Comparison of ENCODE assay signal across 1 cellular context in the genomic region with DNA sequence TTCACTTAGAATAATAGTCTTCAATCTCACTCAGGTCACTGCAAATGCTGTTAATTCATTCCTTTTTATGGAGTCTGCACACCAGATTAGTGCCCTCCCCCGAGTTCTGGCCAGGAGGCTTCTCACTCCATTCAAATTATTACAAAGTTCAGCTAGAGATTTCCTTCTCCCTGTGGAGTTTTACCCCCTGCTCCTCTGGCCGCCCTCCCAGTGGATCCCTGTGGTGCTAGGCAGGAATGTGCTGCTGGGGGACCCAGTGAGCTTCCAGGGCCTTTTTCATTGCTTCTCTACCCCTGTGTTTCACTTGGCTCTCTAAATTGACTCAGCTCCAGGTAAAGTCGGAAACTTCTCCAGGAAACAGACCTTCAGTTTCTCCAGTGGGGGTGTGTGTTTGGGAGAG.
TF ChIP-seq lines count a peak whose summit lies in the region.

No MANE protein-coding gene starts in this region.

TF ChIP-seq in H1, 55 proteins besides CTCF, POLR2A, EP300 and RAD21:
- TF ChIP-seq CHD7 (IDR thresholded peaks at IDR 0.05; ENCODE audit: insufficient replicate concordance, low read length) = no peak
- TF ChIP-seq SRF (IDR thresholded peaks at IDR 0.05; ENCODE audit: low read depth, low read length) = no peak
- no peak for TF ChIP-seq PHF8 (conservative IDR thresholded peaks at IDR 0.05; ENCODE audit: low read depth, low read length)
- no peak for TF ChIP-seq RFX5 (IDR thresholded peaks at IDR 0.05; ENCODE audit: borderline replicate concordance, low read depth, low read length)
- TF ChIP-seq, protein P1, sequence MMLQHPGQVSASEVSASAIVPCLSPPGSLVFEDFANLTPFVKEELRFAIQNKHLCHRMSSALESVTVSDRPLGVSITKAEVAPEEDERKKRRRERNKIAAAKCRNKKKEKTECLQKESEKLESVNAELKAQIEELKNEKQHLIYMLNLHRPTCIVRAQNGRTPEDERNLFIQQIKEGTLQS (IDR thresholded peaks at IDR 0.05; ENCODE audit: insufficient read depth, low read depth, low read length) = no peak
- no peak for TF ChIP-seq SIN3A (conservative IDR thresholded peaks at IDR 0.05 in 1 of 2, IDR thresholded peaks at IDR 0.05 in 1 of 2; ENCODE audit: low read depth in 1 of 2, low read length in 2 of 2)
- no peak for TF ChIP-seq BCL11A (IDR thresholded peaks at IDR 0.05; ENCODE audit: low read depth in 2 of 2, low read length in 2 of 2)
- TF ChIP-seq TCF12 (IDR thresholded peaks at IDR 0.05; ENCODE audit: low read depth, low read length) = no peak
- TF ChIP-seq NRF1 (IDR thresholded peaks at IDR 0.05; ENCODE audit: low read depth, low read length) = no peak
- no peak for TF ChIP-seq BRCA1 (IDR thresholded peaks at IDR 0.05; ENCODE audit: low read depth, low read length)
- TF ChIP-seq YY1 (IDR thresholded peaks at IDR 0.05; ENCODE audit: low read depth, low read length) = no peak
- TF ChIP-seq CHD2 (IDR thresholded peaks at IDR 0.05; ENCODE audit: low read length) = no peak
- no peak for TF ChIP-seq CBX8 (IDR thresholded peaks at IDR 0.05; ENCODE audit: borderline replicate concordance, low read depth, low read length)
- TF ChIP-seq RXRA (IDR thresholded peaks at IDR 0.05; ENCODE audit: insufficient read depth, low read depth, low read length) = no peak
- TF ChIP-seq FOSL1 (IDR thresholded peaks at IDR 0.05; ENCODE audit: insufficient read depth, low read depth, low read length) = no peak
- no peak for TF ChIP-seq E2F6 (IDR thresholded peaks at IDR 0.05)
- TF ChIP-seq, protein P2, sequence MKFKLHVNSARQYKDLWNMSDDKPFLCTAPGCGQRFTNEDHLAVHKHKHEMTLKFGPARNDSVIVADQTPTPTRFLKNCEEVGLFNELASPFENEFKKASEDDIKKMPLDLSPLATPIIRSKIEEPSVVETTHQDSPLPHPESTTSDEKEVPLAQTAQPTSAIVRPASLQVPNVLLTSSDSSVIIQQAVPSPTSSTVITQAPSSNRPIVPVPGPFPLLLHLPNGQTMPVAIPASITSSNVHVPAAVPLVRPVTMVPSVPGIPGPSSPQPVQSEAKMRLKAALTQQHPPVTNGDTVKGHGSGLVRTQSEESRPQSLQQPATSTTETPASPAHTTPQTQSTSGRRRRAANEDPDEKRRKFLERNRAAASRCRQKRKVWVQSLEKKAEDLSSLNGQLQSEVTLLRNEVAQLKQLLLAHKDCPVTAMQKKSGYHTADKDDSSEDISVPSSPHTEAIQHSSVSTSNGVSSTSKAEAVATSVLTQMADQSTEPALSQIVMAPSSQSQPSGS (IDR thresholded peaks at IDR 0.05; ENCODE audit: low read length) = no peak
- TF ChIP-seq CEBPB (IDR thresholded peaks at IDR 0.05; ENCODE audit: low read depth, low read length) = no peak
TF ChIP-seq in H1: peak in this region for 0.
